Comparison of ENCODE assay signal across 9 cellular contexts in genomic region chr4:73311428-73311827, GRCh38. TPM values are rescaled to one million over a fixed set of nuclear protein-coding genes. Genes with fewer than 3 reads are reported as not detected.
DNase-seq lines count a peak whose midpoint lies in the region; ATAC-seq, FAIRE-seq and TF ChIP-seq lines count a peak whose summit lies in the region.
"Had no signal": no experiment of that assay in that cellular context is flagged by ENCODE, and none has a peak within 500 bp of the region (broad histone marks: within the 10 kb centered on the region; RNA-seq: fewer than 3 reads in every experiment).

No MANE protein-coding gene starts in this region.

- H3K18ac ChIP-seq in neuronal stem cell (ENCODE audit: low read length): no peak overlapping the region

- ATAC-seq in GM21825 (IDR thresholded peaks at IDR 0.05; ENCODE audit: unreplicated experiment): no peak
- ATAC-seq: esophagus mucosa had no signal

- no peaks in the 10 kb centered on the region for H3K9me2 ChIP-seq in neural cell (ENCODE audit: insufficient read depth, low read length)

- H3K9me3 ChIP-seq in neural cell (ENCODE audit: low read length) (no peaks in the 10 kb centered on the region), neuronal stem cell (replicated peaks in 1 of 2; ENCODE audit: control insufficient read depth in 2 of 2, insufficient read depth in 1 of 2, low read depth in 1 of 2, low read length in 2 of 2) (no peaks in the 10 kb centered on the region)

- H3K14ac ChIP-seq in neuronal stem cell (ENCODE audit: low read length): no peak overlapping the region

- H3K36me3 ChIP-seq in brain microvascular endothelial cell (replicated peaks): no peaks in the 10 kb centered on the region
- no peaks in the 10 kb centered on the region for H3K36me3 ChIP-seq in neural cell (ENCODE audit: insufficient read depth, low read length)
- no peaks in the 10 kb centered on the region for H3K36me3 ChIP-seq in neuronal stem cell (replicated peaks in 1 of 2; ENCODE audit: control insufficient read depth in 2 of 2, insufficient read depth in 2 of 2, low read length in 2 of 2)

- TF ChIP-seq POLR2A in H54 (IDR thresholded peaks at IDR 0.05; ENCODE audit: low read depth, low read length): no peak

- DNase-seq in EL: peak; percentile 50
- DNase-seq in MV-4-11 (lab: John Stamatoyannopoulos, UW): peak; percentile 29
- no peak for DNase-seq in brain microvascular endothelial cell
- no peak for DNase-seq in activated gamma-delta T cell (lab: John Stamatoyannopoulos, UW)
- no peak for DNase-seq in H54 (ENCODE audit: insufficient read length, low spot score)
- no peak for DNase-seq in neuronal stem cell (ENCODE audit: low spot score)

- no peak overlapping the region for H2AK5ac ChIP-seq in neuronal stem cell (ENCODE audit: low read depth, low read length)

- H3K9ac ChIP-seq in neural cell (ENCODE audit: low read length) (no peak overlapping the region), neuronal stem cell (ENCODE audit: low read depth, low read length, poor library complexity) (no peak overlapping the region)

- H3K27me3 ChIP-seq in brain microvascular endothelial cell (replicated peaks) (no peaks in the 10 kb centered on the region), neural cell (ENCODE audit: insufficient read depth, low read depth, low read length) (no peaks in the 10 kb centered on the region), neuronal stem cell (ENCODE audit: control insufficient read depth in 3 of 3, insufficient read depth in 3 of 3, low read depth in 1 of 3, low read length in 3 of 3) (no peaks in the 10 kb centered on the region)

- no peak overlapping the region for H2BK12ac ChIP-seq in neuronal stem cell (ENCODE audit: low read length)

- no peak overlapping the region for H3K23ac ChIP-seq in neuronal stem cell (ENCODE audit: low read depth, low read length, poor library complexity)

- H2BK120ac ChIP-seq in neuronal stem cell (ENCODE audit: low read depth, low read length): no peak overlapping the region

- H3K4me1 ChIP-seq in neuronal stem cell (ENCODE audit: control insufficient read depth in 2 of 2, insufficient read depth in 1 of 2, low read depth in 1 of 2, low read length in 2 of 2): no peaks in the 10 kb centered on the region

- TF ChIP-seq EP300 in neural cell (conservative IDR thresholded peaks at IDR 0.05; ENCODE audit: poor library complexity, severe bottlenecking): no peak

- H4K20me1 ChIP-seq in neural cell (ENCODE audit: insufficient read depth): no peaks in the 10 kb centered on the region

- no peak overlapping the region for H2BK15ac ChIP-seq in neuronal stem cell (ENCODE audit: low read length)

- H3K27ac ChIP-seq in brain microvascular endothelial cell (no peak overlapping the region), neural cell (ENCODE audit: low read length) (no peak overlapping the region), neuronal stem cell (replicated peaks; ENCODE audit: low read length) (no peak overlapping the region)

- H4K8ac ChIP-seq in neuronal stem cell (ENCODE audit: low read depth, low read length): no peak overlapping the region

- no peak for FAIRE-seq in H54 (lab: Jason Lieb, UNC)

- H3K79me1 ChIP-seq in neuronal stem cell (ENCODE audit: low read depth, low read length): no peaks in the 10 kb centered on the region

- H3K4ac ChIP-seq in neuronal stem cell (ENCODE audit: low read length): no peak overlapping the region

- no peaks in the 10 kb centered on the region for H3F3A ChIP-seq in neural cell (ENCODE audit: insufficient read depth, low read length, poor library complexity, severe bottlenecking)

- H3K4me2 ChIP-seq in neural cell (ENCODE audit: low read length) (no peak overlapping the region), neuronal stem cell (ENCODE audit: insufficient read depth, low read length, poor library complexity, severe bottlenecking) (no peak overlapping the region)

- in situ Hi-C loops in brain microvascular endothelial cell (cut with HindIII; ENCODE audit: low pct_ligation_motif_present, low sequenced_read_pairs): no loop called here

- H3K79me2 ChIP-seq in neural cell (replicated peaks; ENCODE audit: insufficient read depth, low read length): no peaks in the 10 kb centered on the region

- H2AFZ ChIP-seq in neural cell (ENCODE audit: low read depth, low read length): no peak overlapping the region
- no peak overlapping the region for H2AFZ ChIP-seq in neuronal stem cell (ENCODE audit: low read length)

- no peak overlapping the region for H4K91ac ChIP-seq in neuronal stem cell (ENCODE audit: low read depth, low read length, poor library complexity)

- peak; percentile 10 for TF ChIP-seq CTCF in brain microvascular endothelial cell (IDR thresholded peaks at IDR 0.05; ENCODE audit: low read depth, low read length, missing control alignments)
- peak; percentile 69 for TF ChIP-seq CTCF in neural cell (IDR thresholded peaks at IDR 0.05; ENCODE audit: poor library complexity, severe bottlenecking)

- H3K4me3 ChIP-seq in brain microvascular endothelial cell (ENCODE audit: low read depth, low read length): no peak overlapping the region
- H3K4me3 ChIP-seq in neural cell (ENCODE audit: low read length): no peak overlapping the region
- no peak overlapping the region for H3K4me3 ChIP-seq in neuronal stem cell (ENCODE audit: low read length in 2 of 2)

- TF ChIP-seq RAD21 in neural cell (conservative IDR thresholded peaks at IDR 0.05): peak; percentile 72

- H2BK5ac ChIP-seq in neuronal stem cell (ENCODE audit: low read length): no peak overlapping the region

TF ChIP-seq in neural cell, 6 proteins besides CTCF, POLR2A, EP300 and RAD21:
- TF ChIP-seq EZH2 (IDR thresholded peaks at IDR 0.05; ENCODE audit: borderline replicate concordance, insufficient read depth, low read length, poor library complexity, severe bottlenecking): no peak
- TF ChIP-seq SMC3 (conservative IDR thresholded peaks at IDR 0.05; ENCODE audit: poor library complexity): peak; percentile 77

RNA-seq across cellular contexts. Expression of gene ANKRD17, which starts 52.8 kb away (rescaled TPM):
- polyA plus RNA-seq in neural cell: 30.4 and 33.0 TPM in 2 replicates
- polyA minus RNA-seq in neural cell: 126 and 145 TPM in 2 replicates
- 31.3 TPM for polyA plus RNA-seq in neuronal stem cell (2013, experiment 1 of 2)
- polyA plus RNA-seq in neuronal stem cell (2013, experiment 2 of 2): 30.9 TPM

Comparison
In these comparisons a context has a peak if more than half of its experiments do, and no peak if none do; other contexts are left out.
1. DNase-seq: peak in EL (single experiment) and MV-4-11 (single experiment); none in brain microvascular endothelial cell (single experiment), activated gamma-delta T cell (single experiment), H54 (single experiment) and neuronal stem cell (single experiment).